In genomic region chr17:41386227-41386626, GRCh38 we compare ENCODE assay signal across 2 cellular contexts.
TF ChIP-seq lines count a peak whose summit lies in the region.

No MANE protein-coding gene starts in this region.

TF ChIP-seq in A549, 52 proteins besides CTCF, POLR2A, EP300 and RAD21 (continued from another document):
- TF ChIP-seq TP53 (CRISPR knock-in tag; IDR thresholded peaks at IDR 0.05) (no peak), FOSL2 (IDR thresholded peaks at IDR 0.05) (no peak), FOSL2 (CRISPR knock-in tag; IDR thresholded peaks at IDR 0.05) (no peak), CBX2 (IDR thresholded peaks at IDR 0.05; ENCODE audit: borderline replicate concordance, low read depth) (no peak), ESRRA (IDR thresholded peaks at IDR 0.05; ENCODE audit: borderline replicate concordance, low read length) (no peak), ZFP36 (IDR thresholded peaks at IDR 0.05; ENCODE audit: borderline replicate concordance, partially characterized antibody) (no peak), USF2 (IDR thresholded peaks at IDR 0.05) (no peak), MAFK (IDR thresholded peaks at IDR 0.05; ENCODE audit: partially characterized antibody) (no peak), FOSB (CRISPR knock-in tag; IDR thresholded peaks at IDR 0.05) (no peak), NFE2L2 (conservative IDR thresholded peaks at IDR 0.05; ENCODE audit: low read length) (no peak), CBX8 (IDR thresholded peaks at IDR 0.05) (no peak), RCOR1 (IDR thresholded peaks at IDR 0.05; ENCODE audit: low read depth, low read length) (no peak), PBX3 (IDR thresholded peaks at IDR 0.05) (no peak), POLR2AphosphoS2 (conservative IDR thresholded peaks at IDR 0.05; ENCODE audit: low read length) (no peak), RARB (CRISPR knock-in tag; IDR thresholded peaks at IDR 0.05) (no peak), EHF (CRISPR knock-in tag; IDR thresholded peaks at IDR 0.05) (no peak)

TF ChIP-seq in HEK293, 187 proteins besides CTCF, POLR2A, EP300 and RAD21 (continued from another document):
- TF ChIP-seq ZBTB17 (tag by site-specific recombination; IDR thresholded peaks at IDR 0.05), result no peak
